17 cellular contexts compared by ENCODE assay signal in genomic region chrX:1555370-1555769, GRCh38. TPM values are rescaled to one million over a fixed set of nuclear protein-coding genes. Genes with fewer than 3 reads are reported as not detected.
DNase-seq lines count a peak whose midpoint lies in the region; ATAC-seq and TF ChIP-seq lines count a peak whose summit lies in the region.
"Had no signal": no experiment of that assay in that cellular context is flagged by ENCODE, and none has a peak within 500 bp of the region (broad histone marks: within the 10 kb centered on the region; RNA-seq: fewer than 3 reads in every experiment).

No MANE protein-coding gene starts in this region.

- H3K4me1 ChIP-seq in esophagus muscularis mucosa = no peaks in the 10 kb centered on the region
- H3K4me1 ChIP-seq: adrenal gland had no signal

- POLR2A ChIA-PET in activated B cell treated with CpG ODN at 0.5 μM for 24 hours (lab: Charles Lee) = no interaction called here

- no peak for ATAC-seq in activated B cell treated with CpG ODN at 0.5 μM for 24 hours (ENCODE audit: low read depth)
- no peak for ATAC-seq in effector memory CD8-positive, alpha-beta T cell (replicated peaks)
- ATAC-seq in stimulated activated naive B cell treated with anti-CD40 and anti-IgM and Interleukin-4, amounts not matched to agents 10 μg/mL and 1 μg/mL and 100 μg/mL, for 72 hours (replicated peaks) = no peak

- H3K27ac ChIP-seq in esophagus muscularis mucosa (replicated peaks in 1 of 4) = no peak overlapping the region
- H3K27ac ChIP-seq: 22Rv1, cardiac muscle cell had no signal

- peaks cover 13% of the 10 kb centered on the region for H3K36me3 Mint-ChIP-seq in T-helper 1 cell treated with Interleukin-12 subunit alpha and Interleukin-12 subunit beta and Interleukin-4 antibody, amounts not matched to agents 30 μg/mL and 1 μg/mL, for 36 hours (ENCODE audit: low read depth)
- peaks cover 5% of the 10 kb centered on the region for H3K36me3 Mint-ChIP-seq in activated B cell treated with CpG ODN at 0.5 μM for 24 hours (ENCODE audit: low read depth)
- peaks cover 10% of the 10 kb centered on the region for H3K36me3 Mint-ChIP-seq in effector memory CD8-positive, alpha-beta T cell (ENCODE audit: insufficient read depth)
- H3K36me3 Mint-ChIP-seq in stimulated activated naive B cell treated with anti-CD40 and anti-IgM and Interleukin-4, amounts not matched to agents 10 μg/mL and 1 μg/mL and 100 μg/mL, for 72 hours = peaks cover 8 to 18% of the 10 kb centered on the region in 2 donors

- CTCF ChIA-PET in activated B cell treated with CpG ODN at 0.5 μM for 24 hours (lab: Charles Lee) = no interaction called here

- peak overlapping the region; percentile 83 for H3K27ac Mint-ChIP-seq in T-helper 1 cell treated with Interleukin-12 subunit alpha and Interleukin-12 subunit beta and Interleukin-4 antibody, amounts not matched to agents 30 μg/mL and 1 μg/mL, for 36 hours
- H3K27ac Mint-ChIP-seq in activated B cell treated with CpG ODN at 0.5 μM for 24 hours = peak overlapping the region; percentile 93
- peak overlapping the region; percentile 92 to 99 for H3K27ac Mint-ChIP-seq in effector memory CD8-positive, alpha-beta T cell
- peak overlapping the region; percentile 85 for H3K27ac Mint-ChIP-seq in stimulated activated naive B cell treated with anti-CD40 and anti-IgM and Interleukin-4, amounts not matched to agents 10 μg/mL and 1 μg/mL and 100 μg/mL, for 72 hours

- no peak overlapping the region for H3K4me3 Mint-ChIP-seq in T-helper 1 cell treated with Interleukin-12 subunit alpha and Interleukin-12 subunit beta and Interleukin-4 antibody, amounts not matched to agents 30 μg/mL and 1 μg/mL, for 36 hours
- peak overlapping the region; percentile 72 for H3K4me3 Mint-ChIP-seq in activated B cell treated with CpG ODN at 0.5 μM for 24 hours
- H3K4me3 Mint-ChIP-seq in effector memory CD8-positive, alpha-beta T cell = peak overlapping the region; percentile 72 to 78
- H3K4me3 Mint-ChIP-seq in stimulated activated naive B cell treated with anti-CD40 and anti-IgM and Interleukin-4, amounts not matched to agents 10 μg/mL and 1 μg/mL and 100 μg/mL, for 72 hours = peak overlapping the region; percentile 33 to 49

- peaks cover 34% of the 10 kb centered on the region for H3K4me1 Mint-ChIP-seq in T-helper 1 cell treated with Interleukin-12 subunit alpha and Interleukin-12 subunit beta and Interleukin-4 antibody, amounts not matched to agents 30 μg/mL and 1 μg/mL, for 36 hours (ENCODE audit: low read depth)
- H3K4me1 Mint-ChIP-seq in activated B cell treated with CpG ODN at 0.5 μM for 24 hours = peaks cover 59% of the 10 kb centered on the region
- peaks cover 39 to 57% of the 10 kb centered on the region in 2 donors for H3K4me1 Mint-ChIP-seq in effector memory CD8-positive, alpha-beta T cell (ENCODE audit: low read depth in 2 of 2)
- peaks cover 34 to 45% of the 10 kb centered on the region in 2 donors for H3K4me1 Mint-ChIP-seq in stimulated activated naive B cell treated with anti-CD40 and anti-IgM and Interleukin-4, amounts not matched to agents 10 μg/mL and 1 μg/mL and 100 μg/mL, for 72 hours

- whole genome bisulfite sequencing in esophagus muscularis mucosa = 82% methylated on average over 6 of the region's 6 CpGs

- H3K9me3 Mint-ChIP-seq in T-helper 1 cell treated with Interleukin-12 subunit alpha and Interleukin-12 subunit beta and Interleukin-4 antibody, amounts not matched to agents 30 μg/mL and 1 μg/mL, for 36 hours = peaks cover 23% of the 10 kb centered on the region
- H3K9me3 Mint-ChIP-seq in activated B cell treated with CpG ODN at 0.5 μM for 24 hours = peaks cover 14% of the 10 kb centered on the region
- H3K9me3 Mint-ChIP-seq in effector memory CD8-positive, alpha-beta T cell = peaks cover 15 to 20% of the 10 kb centered on the region in 2 donors
- H3K9me3 Mint-ChIP-seq in stimulated activated naive B cell treated with anti-CD40 and anti-IgM and Interleukin-4, amounts not matched to agents 10 μg/mL and 1 μg/mL and 100 μg/mL, for 72 hours = peaks cover 16 to 17% of the 10 kb centered on the region in 2 donors

- peaks cover 0 to 7% (median 0%) of the 10 kb centered on the region in 4 donors for H3K27me3 ChIP-seq in esophagus muscularis mucosa
- H3K27me3 ChIP-seq: adrenal gland, cardiac muscle cell had no signal

- DNase-seq in T-helper 1 cell (no peak), activated B cell treated with CpG ODN at 0.5 μM for 24 hours (peak; percentile 10), NCI-H2029 treated with DMSO at 0.1 percent for 48 hours (lab: John Stamatoyannopoulos, UW) (no peak), esophagus muscularis mucosa (ENCODE audit: extremely low spot score) (no peak), NCI-H146 (lab: John Stamatoyannopoulos, UW) (no peak)
- no peak for DNase-seq in effector memory CD8-positive, alpha-beta T cell
- DNase-seq in stimulated activated naive B cell treated with anti-CD40 and anti-IgM and Interleukin-4, amounts not matched to agents 10 μg/mL and 1 μg/mL and 100 μg/mL, for 72 hours = no peak
- DNase-seq: hypothalamus, midbrain, NCI-H2081, NCI-H526, OCI-M1 had no signal

- peaks cover 10% of the 10 kb centered on the region for H3K27me3 Mint-ChIP-seq in T-helper 1 cell treated with Interleukin-12 subunit alpha and Interleukin-12 subunit beta and Interleukin-4 antibody, amounts not matched to agents 30 μg/mL and 1 μg/mL, for 36 hours (ENCODE audit: low read depth)
- H3K27me3 Mint-ChIP-seq in activated B cell treated with CpG ODN at 0.5 μM for 24 hours = no peaks in the 10 kb centered on the region
- H3K27me3 Mint-ChIP-seq in effector memory CD8-positive, alpha-beta T cell = no peaks in the 10 kb centered on the region
- no peaks in the 10 kb centered on the region for H3K27me3 Mint-ChIP-seq in stimulated activated naive B cell treated with anti-CD40 and anti-IgM and Interleukin-4, amounts not matched to agents 10 μg/mL and 1 μg/mL and 100 μg/mL, for 72 hours

- peaks cover 0 to 9% (median 6%) of the 10 kb centered on the region in 4 donors for H3K9me3 ChIP-seq in esophagus muscularis mucosa
- H3K9me3 ChIP-seq: adrenal gland had no signal

- no peak for TF ChIP-seq CTCF in activated B cell treated with CpG ODN at 0.5 μM for 24 hours (IDR thresholded peaks at IDR 0.05)
- TF ChIP-seq CTCF in esophagus muscularis mucosa (IDR thresholded peaks at IDR 0.05) = no peak

- no peak overlapping the region for H3K4me3 ChIP-seq in esophagus muscularis mucosa
- H3K4me3 ChIP-seq: adrenal gland, cardiac muscle cell had no signal

- H3K36me3 ChIP-seq in esophagus muscularis mucosa = no peaks in the 10 kb centered on the region
- H3K36me3 ChIP-seq: adrenal gland, cardiac muscle cell had no signal

- TF ChIP-seq EP300 in esophagus muscularis mucosa (IDR thresholded peaks at IDR 0.05) = no peak

- intact Hi-C loops in activated B cell treated with CpG ODN at 0.5 μM for 24 hours (cut with micrococcal nuclease) = loop anchor here (1.0 kb wide), 2 partner anchors 8 to 18 kb away; partner anchors contain the start of gene P2RY8
- intact Hi-C loops in esophagus muscularis mucosa (cut with DNase I) = no loop called here

- TF ChIP-seq POLR2A in esophagus muscularis mucosa (IDR thresholded peaks at IDR 0.05; ENCODE audit: low read depth) = no peak

RNA-seq across cellular contexts. Expression of gene P2RY8, which starts 18.4 kb away (rescaled TPM):
- total RNA-seq in activated B cell treated with CpG ODN at 0.5 μM for 24 hours (315 and 332 TPM in 2 replicates), esophagus muscularis mucosa (1 to 10 TPM in 3 of 4 donors, under 1 TPM in 1; 0.63 to 3.1 (median 1.9) TPM)
- total RNA-seq: cardiac muscle cell, SK-MEL-5 had no signal

RNA-seq across cellular contexts. Expression of gene AKAP17A, which starts 36.0 kb away (rescaled TPM):
- total RNA-seq in activated B cell treated with CpG ODN at 0.5 μM for 24 hours = 75.7 and 84.7 TPM in 2 replicates
- total RNA-seq in esophagus muscularis mucosa = 10 to 100 TPM; 23.4 to 36.8 (median 31.0) TPM

RNA-seq across cellular contexts. Expression of gene ASMT, which starts 59.5 kb away (rescaled TPM):
- total RNA-seq in activated B cell treated with CpG ODN at 0.5 μM for 24 hours (0.44 and 0.69 TPM in 2 replicates), esophagus muscularis mucosa (under 1 TPM in 1 of 4 donors, not detected in 3; 0.32 TPM)
- total RNA-seq: cardiac muscle cell had no signal

Comparison
In these comparisons a context has a peak if more than half of its experiments do, and no peak if none do; other contexts are left out.
1. RNA of gene P2RY8, which starts 18.4 kb away (total RNA-seq): 315 to 332 TPM in activated B cell treated with CpG ODN at 0.5 μM for 24 hours; 0.63 to 3.1 TPM in esophagus muscularis mucosa; every median in the first group is over 10 times any median in the second.
2. Peak in every context shown above with its lines, with median percentiles within 50 percentile points of each other: H3K27ac Mint-ChIP-seq.